8 cellular contexts compared by ENCODE assay signal in genomic region chr12:8018666-8019581, GRCh38. TPM values are rescaled to one million over a fixed set of nuclear protein-coding genes. Genes with fewer than 3 reads are reported as not detected.
DNase-seq lines count a peak whose midpoint lies in the region; ATAC-seq and TF ChIP-seq lines count a peak whose summit lies in the region.

No MANE protein-coding gene starts in this region.

- CTCF ChIA-PET in activated CD8-positive, alpha-beta T cell treated with anti-CD3 and anti-CD28 coated beads, Interleukin-2, amount 10 ng/mL, durations not matched to agents 7 days and 5 days (lab: Charles Lee): no interaction called here

- no peaks in the 10 kb centered on the region for H3K36me3 Mint-ChIP-seq in activated CD8-positive, alpha-beta T cell treated with anti-CD3 and anti-CD28 coated beads, Interleukin-2, amount 10 ng/mL, durations not matched to agents 7 days and 5 days (ENCODE audit: low read depth)
- no peaks in the 10 kb centered on the region for H3K36me3 Mint-ChIP-seq in glutamatergic neuron (ENCODE audit: unreplicated experiment)

- no peaks in the 10 kb centered on the region for H3K9me3 Mint-ChIP-seq in activated CD8-positive, alpha-beta T cell treated with anti-CD3 and anti-CD28 coated beads, Interleukin-2, amount 10 ng/mL, durations not matched to agents 7 days and 5 days (ENCODE audit: insufficient read depth)
- no peaks in the 10 kb centered on the region for H3K9me3 Mint-ChIP-seq in glutamatergic neuron (ENCODE audit: unreplicated experiment)

- DNase-seq in stimulated activated CD4-positive, alpha-beta T cell treated with anti-CD3 and anti-CD28 coated beads, Interleukin-15, amount 100 ng/mL, for 24 hours: peak; percentile 43
- DNase-seq in stimulated activated CD4-positive, alpha-beta T cell treated with anti-CD3 and anti-CD28 coated beads, Interleukin-4, amount 100 ng/mL, for 24 hours: no peak
- peak; percentile 41 for DNase-seq in activated CD8-positive, alpha-beta T cell treated with anti-CD3 and anti-CD28 coated beads, Interleukin-2, amount 10 ng/mL, durations not matched to agents 7 days and 5 days
- DNase-seq in glutamatergic neuron (peak; percentile 76), retina (peak; percentile 83), NCI-H446 treated with DMSO at 0.1 percent for 48 hours (lab: John Stamatoyannopoulos, UW) (no peak)

- H3K27me3 Mint-ChIP-seq in activated CD8-positive, alpha-beta T cell treated with anti-CD3 and anti-CD28 coated beads, Interleukin-2, amount 10 ng/mL, durations not matched to agents 7 days and 5 days (ENCODE audit: low read depth): peaks cover 32% of the 10 kb centered on the region
- H3K27me3 Mint-ChIP-seq in glutamatergic neuron (ENCODE audit: unreplicated experiment): no peaks in the 10 kb centered on the region

- no peak for TF ChIP-seq CTCF in glutamatergic neuron (IDR thresholded peaks at IDR 0.05; ENCODE audit: partially characterized antibody, unreplicated experiment)

- no peak overlapping the region for H3K27ac Mint-ChIP-seq in activated CD8-positive, alpha-beta T cell treated with anti-CD3 and anti-CD28 coated beads, Interleukin-2, amount 10 ng/mL, durations not matched to agents 7 days and 5 days
- no peak overlapping the region for H3K27ac Mint-ChIP-seq in glutamatergic neuron (ENCODE audit: unreplicated experiment)

- ATAC-seq in activated CD8-positive, alpha-beta T cell treated with anti-CD3 and anti-CD28 coated beads, Interleukin-2, amount 10 ng/mL, durations not matched to agents 7 days and 5 days: peak; percentile 78
- no peak for ATAC-seq in GM19452 (IDR thresholded peaks at IDR 0.05; ENCODE audit: unreplicated experiment)
- no peak for ATAC-seq in HG02938 (IDR thresholded peaks at IDR 0.05; ENCODE audit: unreplicated experiment)

- peaks cover 7% of the 10 kb centered on the region for H3K4me1 Mint-ChIP-seq in activated CD8-positive, alpha-beta T cell treated with anti-CD3 and anti-CD28 coated beads, Interleukin-2, amount 10 ng/mL, durations not matched to agents 7 days and 5 days (ENCODE audit: low read depth)
- no peaks in the 10 kb centered on the region for H3K4me1 Mint-ChIP-seq in glutamatergic neuron (ENCODE audit: low read depth, unreplicated experiment)

- H3K4me3 Mint-ChIP-seq in activated CD8-positive, alpha-beta T cell treated with anti-CD3 and anti-CD28 coated beads, Interleukin-2, amount 10 ng/mL, durations not matched to agents 7 days and 5 days: peak overlapping the region; percentile 42
- H3K4me3 Mint-ChIP-seq in glutamatergic neuron (ENCODE audit: unreplicated experiment): peak overlapping the region; percentile 82

- POLR2A ChIA-PET in activated CD8-positive, alpha-beta T cell treated with anti-CD3 and anti-CD28 coated beads, Interleukin-2, amount 10 ng/mL, durations not matched to agents 7 days and 5 days (lab: Charles Lee): no interaction called here

RNA-seq across cellular contexts. Expression of gene FOXJ2, which starts 13.6 kb away (rescaled TPM):
- total RNA-seq in activated CD8-positive, alpha-beta T cell treated with anti-CD3 and anti-CD28 coated beads, Interleukin-2, amount 10 ng/mL, durations not matched to agents 7 days and 5 days: 10 to 100 TPM; 16.9 to 17.1 TPM
- 8.3 TPM for total RNA-seq in glutamatergic neuron (ENCODE audit: unreplicated experiment)

RNA-seq across cellular contexts. Expression of gene C3AR1, which starts 47.2 kb away (rescaled TPM):
- total RNA-seq in activated CD8-positive, alpha-beta T cell treated with anti-CD3 and anti-CD28 coated beads, Interleukin-2, amount 10 ng/mL, durations not matched to agents 7 days and 5 days: 1 to 10 TPM; 8.8 to 9.1 TPM
- total RNA-seq in glutamatergic neuron (ENCODE audit: unreplicated experiment): not detected

Comparison
In these comparisons a context has a peak if more than half of its experiments do, and no peak if none do; other contexts are left out.
1. DNase-seq: peak in stimulated activated CD4-positive, alpha-beta T cell treated with anti-CD3 and anti-CD28 coated beads, Interleukin-15, amount 100 ng/mL, for 24 hours (single experiment), activated CD8-positive, alpha-beta T cell treated with anti-CD3 and anti-CD28 coated beads, Interleukin-2, amount 10 ng/mL, durations not matched to agents 7 days and 5 days (single experiment), glutamatergic neuron (single experiment) and retina (single experiment); none in stimulated activated CD4-positive, alpha-beta T cell treated with anti-CD3 and anti-CD28 coated beads, Interleukin-4, amount 100 ng/mL, for 24 hours (single experiment) and NCI-H446 treated with DMSO at 0.1 percent for 48 hours (single experiment).